Comparison of ENCODE assay signal across 32 cellular contexts in the genomic region with DNA sequence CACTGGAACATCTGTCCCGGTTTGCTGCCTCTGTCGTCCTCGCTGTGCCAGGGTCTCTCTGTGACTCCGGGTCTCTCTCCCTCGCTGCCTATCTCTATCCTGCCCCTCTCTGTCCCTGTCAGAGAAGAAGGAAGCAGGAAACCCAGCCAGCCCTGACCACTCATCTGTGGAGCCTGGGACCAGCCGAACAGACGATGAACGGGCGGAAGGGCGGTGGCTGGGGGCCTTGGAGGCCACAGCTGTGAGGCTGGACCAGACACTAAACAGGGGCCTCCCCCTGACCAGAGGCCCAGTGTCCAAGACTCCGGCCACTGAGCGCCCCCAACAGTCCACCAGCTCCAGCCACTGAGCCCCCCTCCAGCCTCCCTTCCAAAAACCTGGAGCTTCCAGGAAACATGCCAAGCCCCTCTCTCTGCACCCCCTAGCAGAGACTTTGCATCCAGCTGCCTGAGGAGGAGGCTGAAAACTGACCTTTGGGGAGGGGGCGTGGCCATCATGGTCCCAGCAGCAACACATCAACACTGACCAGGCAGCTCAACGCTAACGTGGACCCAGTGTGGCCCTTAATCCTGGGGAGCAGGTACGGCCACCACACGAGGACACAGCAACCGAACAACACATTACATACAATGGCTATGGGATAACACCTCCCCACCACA. TPM values are rescaled to one million over a fixed set of nuclear protein-coding genes. Genes with fewer than 3 reads are reported as not detected.
"Had no signal": no experiment of that assay in that cellular context is flagged by ENCODE, and none has a peak within 500 bp of the region (broad histone marks: within the 10 kb centered on the region; RNA-seq: fewer than 3 reads in every experiment).

No MANE protein-coding gene starts in this region.

- H3K4me1 ChIP-seq: adrenal gland, body of pancreas, testis had no signal

- DNase-seq: activated CD4-positive, alpha-beta memory T cell treated with anti-CD3 and anti-CD28 coated beads for 36 hours; activated CD4-positive, alpha-beta T cell treated with anti-CD3 and anti-CD28 coated beads, Interleukin-2, amount 10 ng/mL, durations not matched to agents 24 days and 14 days; activated CD4-positive, CD25-positive, alpha-beta regulatory T cell treated with anti-CD3 and anti-CD28 coated beads, Interleukin-2, amount 50 U/mL, for 72 hours; activated CD8-positive, alpha-beta memory T cell treated with anti-CD3 and anti-CD28 coated beads, Interleukin-2, amount 50 U/mL, for 4 hours; activated effector memory CD4-positive, alpha-beta T cell treated with anti-CD3 and anti-CD28 coated beads, Interleukin-2, amount 50 U/mL, for 16 hours; activated naive CD4-positive, alpha-beta T cell treated with anti-CD3 and anti-CD28 coated beads for 36 hours; activated naive CD8-positive, alpha-beta T cell treated with anti-CD3 and anti-CD28 coated beads for 36 hours; activated T-cell treated with anti-CD3 and anti-CD28 coated beads, Interleukin-2, amount 50 U/mL, for 1 hour; adrenal gland; body of pancreas; cortex of kidney; effector memory CD8-positive, alpha-beta T cell; foreskin fibroblast; mammary epithelial cell; naive B cell; stimulated activated CD4-positive, alpha-beta T cell treated with anti-CD3 and anti-CD28 coated beads, Interleukin-12 subunit alpha, Interleukin-12 subunit beta, amount 100 ng/mL, for 4 hours; stimulated activated CD4-positive, alpha-beta T cell treated with anti-CD3 and anti-CD28 coated beads, Interleukin-4, amount 100 ng/mL, for 1 hour; stimulated activated naive CD8-positive, alpha-beta T cell treated with anti-CD3 and anti-CD28 coated beads, Interleukin-15, Interleukin-2, amounts not matched to agents 100 U/mL and 50 U/mL, for 24 hours; T-helper 17 cell; T1000; testis; transverse colon had no signal

- H3K4me3 Mint-ChIP-seq: activated CD4-positive, alpha-beta memory T cell treated with anti-CD3 and anti-CD28 coated beads for 36 hours; activated CD4-positive, alpha-beta T cell treated with anti-CD3 and anti-CD28 coated beads, Interleukin-2, amount 10 ng/mL, durations not matched to agents 24 days and 14 days; activated naive CD4-positive, alpha-beta T cell treated with anti-CD3 and anti-CD28 coated beads for 36 hours; activated naive CD8-positive, alpha-beta T cell treated with anti-CD3 and anti-CD28 coated beads for 36 hours; activated T-helper 1 cell treated with anti-CD3 and anti-CD28 coated beads, Interleukin-12 subunit alpha, Interleukin-12 subunit beta, Interleukin-2, Interleukin-4 antibody, amounts not matched to agents 30 ng/mL and 10 ng/mL and 1 ng/mL, durations not matched to agents 14 hours and 24 hours and 36 hours; effector memory CD8-positive, alpha-beta T cell; naive B cell; T-helper 17 cell had no signal

- ATAC-seq: body of pancreas; effector memory CD8-positive, alpha-beta T cell; heart left ventricle; sciatic nerve; stimulated activated naive CD8-positive, alpha-beta T cell treated with anti-CD3 and anti-CD28 coated beads, Interleukin-15, Interleukin-2, amounts not matched to agents 100 U/mL and 50 U/mL, for 24 hours; T-helper 17 cell had no signal

- H3K36me3 ChIP-seq: adrenal gland, cardiac muscle cell, heart left ventricle, neutrophil, transverse colon had no signal

- H3K36me3 Mint-ChIP-seq: activated CD4-positive, alpha-beta memory T cell treated with anti-CD3 and anti-CD28 coated beads for 36 hours; activated naive CD8-positive, alpha-beta T cell treated with anti-CD3 and anti-CD28 coated beads for 36 hours had no signal

- H3K4me3 ChIP-seq: adrenal gland, body of pancreas, cardiac muscle cell, heart left ventricle, skin epidermis, testis, transverse colon had no signal

- H3K27ac Mint-ChIP-seq: activated CD4-positive, alpha-beta memory T cell treated with anti-CD3 and anti-CD28 coated beads for 36 hours; activated CD4-positive, alpha-beta T cell treated with anti-CD3 and anti-CD28 coated beads, Interleukin-2, amount 10 ng/mL, durations not matched to agents 24 days and 14 days; activated naive CD4-positive, alpha-beta T cell treated with anti-CD3 and anti-CD28 coated beads for 36 hours; activated naive CD8-positive, alpha-beta T cell treated with anti-CD3 and anti-CD28 coated beads for 36 hours; activated T-helper 1 cell treated with anti-CD3 and anti-CD28 coated beads, Interleukin-12 subunit alpha, Interleukin-12 subunit beta, Interleukin-2, Interleukin-4 antibody, amounts not matched to agents 30 ng/mL and 10 ng/mL and 1 ng/mL, durations not matched to agents 14 hours and 24 hours and 36 hours; effector memory CD8-positive, alpha-beta T cell; T-helper 17 cell had no signal

- FAIRE-seq: endothelial cell of umbilical vein had no signal

- H3K9me3 Mint-ChIP-seq: activated CD4-positive, alpha-beta memory T cell treated with anti-CD3 and anti-CD28 coated beads for 36 hours; activated CD4-positive, alpha-beta T cell treated with anti-CD3 and anti-CD28 coated beads, Interleukin-2, amount 10 ng/mL, durations not matched to agents 24 days and 14 days; activated naive CD4-positive, alpha-beta T cell treated with anti-CD3 and anti-CD28 coated beads for 36 hours; activated naive CD8-positive, alpha-beta T cell treated with anti-CD3 and anti-CD28 coated beads for 36 hours; activated T-helper 1 cell treated with anti-CD3 and anti-CD28 coated beads, Interleukin-12 subunit alpha, Interleukin-12 subunit beta, Interleukin-2, Interleukin-4 antibody, amounts not matched to agents 30 ng/mL and 10 ng/mL and 1 ng/mL, durations not matched to agents 14 hours and 24 hours and 36 hours; effector memory CD8-positive, alpha-beta T cell had no signal

- H3K4me1 Mint-ChIP-seq: activated CD4-positive, alpha-beta T cell treated with anti-CD3 and anti-CD28 coated beads, Interleukin-2, amount 10 ng/mL, durations not matched to agents 24 days and 14 days; activated naive CD8-positive, alpha-beta T cell treated with anti-CD3 and anti-CD28 coated beads for 36 hours had no signal

- H3K9me3 ChIP-seq: adrenal gland, body of pancreas, heart left ventricle, neutrophil, testis, transverse colon had no signal

- H3K27ac ChIP-seq: adrenal gland, body of pancreas, cardiac muscle cell, heart left ventricle, neutrophil, skin epidermis, testis, transverse colon had no signal

- H3K27me3 ChIP-seq: adrenal gland, body of pancreas, cardiac muscle cell, heart left ventricle, testis, transverse colon had no signal

RNA-seq across cellular contexts. Expression of gene CNTFR, which starts 23.2 kb away (rescaled TPM):
- total RNA-seq: activated CD4-positive, alpha-beta memory T cell treated with anti-CD3 and anti-CD28 coated beads for 36 hours; activated CD4-positive, alpha-beta T cell treated with anti-CD3 and anti-CD28 coated beads, Interleukin-2, amount 10 ng/mL, durations not matched to agents 24 days and 14 days; activated CD8-positive, alpha-beta memory T cell treated with anti-CD3 and anti-CD28 coated beads for 36 hours; activated naive CD4-positive, alpha-beta T cell treated with anti-CD3 and anti-CD28 coated beads for 36 hours; activated naive CD8-positive, alpha-beta T cell treated with anti-CD3 and anti-CD28 coated beads for 36 hours; activated T-helper 1 cell treated with anti-CD3 and anti-CD28 coated beads, Interleukin-12 subunit alpha, Interleukin-12 subunit beta, Interleukin-2, Interleukin-4 antibody, amounts not matched to agents 30 ng/mL and 10 ng/mL and 1 ng/mL, durations not matched to agents 14 hours and 24 hours and 36 hours; endothelial cell of umbilical vein; mammary epithelial cell; osteocyte; T-helper 17 cell had no signal
- polyA plus RNA-seq: endothelial cell of umbilical vein, mammary epithelial cell had no signal

RNA-seq across cellular contexts. Expression of gene ENHO, which starts 43.5 kb away (rescaled TPM):
- total RNA-seq: activated CD4-positive, alpha-beta T cell treated with anti-CD3 and anti-CD28 coated beads, Interleukin-2, amount 10 ng/mL, durations not matched to agents 24 days and 14 days; activated T-helper 1 cell treated with anti-CD3 and anti-CD28 coated beads, Interleukin-12 subunit alpha, Interleukin-12 subunit beta, Interleukin-2, Interleukin-4 antibody, amounts not matched to agents 30 ng/mL and 10 ng/mL and 1 ng/mL, durations not matched to agents 14 hours and 24 hours and 36 hours; aorta; endothelial cell of umbilical vein had no signal
- polyA plus RNA-seq: aorta had no signal
